16 cellular contexts compared by ENCODE assay signal in the genomic region with DNA sequence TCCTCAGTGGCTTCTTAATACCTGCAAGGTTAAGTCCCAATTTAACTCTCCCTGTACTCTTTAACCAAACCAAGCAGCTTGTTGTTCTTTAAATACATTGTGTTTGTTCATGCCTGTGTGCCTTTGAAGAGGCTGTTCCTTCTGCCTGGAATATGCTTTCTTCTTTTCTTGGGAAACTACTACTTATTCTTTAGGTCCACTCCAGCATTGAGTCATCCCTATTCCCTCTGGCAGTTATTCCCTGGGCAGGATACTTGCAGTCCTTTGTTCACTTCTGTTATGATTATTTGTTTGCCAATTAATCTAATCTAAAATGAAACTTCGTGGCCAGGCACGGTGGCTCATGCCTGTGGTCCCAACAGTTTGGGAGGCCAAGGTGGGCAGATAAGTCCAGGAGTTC.
DNase-seq lines count a peak whose midpoint lies in the region; TF ChIP-seq lines count a peak whose summit lies in the region.
"Had no signal": no experiment of that assay in that cellular context is flagged by ENCODE, and none has a peak within 500 bp of the region (broad histone marks: within the 10 kb centered on the region; RNA-seq: fewer than 3 reads in every experiment).

No MANE protein-coding gene starts in this region.

- H3K9me2 ChIP-seq in Karpas-422 (replicated peaks; ENCODE audit: insufficient read depth, low read length) (no peaks in the 10 kb centered on the region), neural cell (ENCODE audit: insufficient read depth, low read length) (no peaks in the 10 kb centered on the region)

- peaks cover 90% of the 10 kb centered on the region for H3K79me2 ChIP-seq in Karpas-422 (ENCODE audit: low read length)
- H3K79me2 ChIP-seq in neural cell (replicated peaks; ENCODE audit: insufficient read depth, low read length) = peaks cover 72% of the 10 kb centered on the region

- no peaks in the 10 kb centered on the region for H3K9me3 Mint-ChIP-seq in activated CD4-positive, alpha-beta memory T cell treated with anti-CD3 and anti-CD28 coated beads for 36 hours
- no peaks in the 10 kb centered on the region for H3K9me3 Mint-ChIP-seq in activated CD4-positive, alpha-beta memory T cell treated with anti-CD3 and anti-CD28 coated beads, Interleukin-2, amount 10 ng/mL, durations not matched to agents 7 days and 5 days
- H3K9me3 Mint-ChIP-seq in brain = no peaks in the 10 kb centered on the region
- H3K9me3 Mint-ChIP-seq: activated naive CD8-positive, alpha-beta T cell treated with anti-CD3 and anti-CD28 coated beads, Interleukin-2, amount 10 ng/mL, durations not matched to agents 7 days and 5 days had no signal

- peak overlapping the region; percentile 35; the same call in 1 of the 2 replicates for H3K27ac ChIP-seq in Karpas-422 (ENCODE audit: low read length)
- H3K27ac ChIP-seq in neural cell (ENCODE audit: low read length) = peak overlapping the region; percentile 36
- H3K27ac ChIP-seq: coronary artery, upper lobe of left lung had no signal

- no peak for TF ChIP-seq CTCF in brain (conservative IDR thresholded peaks at IDR 0.05)
- TF ChIP-seq CTCF in neural cell (IDR thresholded peaks at IDR 0.05; ENCODE audit: poor library complexity, severe bottlenecking) = no peak

- H3K36me3 ChIP-seq in Karpas-422 (ENCODE audit: insufficient read depth, low read length) = no peaks in the 10 kb centered on the region
- no peaks in the 10 kb centered on the region for H3K36me3 ChIP-seq in neural cell (ENCODE audit: insufficient read depth, low read length)
- H3K36me3 ChIP-seq: upper lobe of left lung had no signal

- H3K27me3 Mint-ChIP-seq in activated CD4-positive, alpha-beta memory T cell treated with anti-CD3 and anti-CD28 coated beads for 36 hours = no peaks in the 10 kb centered on the region
- no peaks in the 10 kb centered on the region for H3K27me3 Mint-ChIP-seq in activated CD4-positive, alpha-beta memory T cell treated with anti-CD3 and anti-CD28 coated beads, Interleukin-2, amount 10 ng/mL, durations not matched to agents 7 days and 5 days
- no peaks in the 10 kb centered on the region for H3K27me3 Mint-ChIP-seq in brain
- H3K27me3 Mint-ChIP-seq: activated naive CD8-positive, alpha-beta T cell treated with anti-CD3 and anti-CD28 coated beads, Interleukin-2, amount 10 ng/mL, durations not matched to agents 7 days and 5 days had no signal

- H3K4me3 Mint-ChIP-seq in activated CD4-positive, alpha-beta memory T cell treated with anti-CD3 and anti-CD28 coated beads for 36 hours = no peak overlapping the region
- H3K4me3 Mint-ChIP-seq in activated CD4-positive, alpha-beta memory T cell treated with anti-CD3 and anti-CD28 coated beads, Interleukin-2, amount 10 ng/mL, durations not matched to agents 7 days and 5 days = no peak overlapping the region
- H3K4me3 Mint-ChIP-seq in brain = peak overlapping the region in 1 of 5 experiments; percentile 8
- H3K4me3 Mint-ChIP-seq: activated naive CD8-positive, alpha-beta T cell treated with anti-CD3 and anti-CD28 coated beads, Interleukin-2, amount 10 ng/mL, durations not matched to agents 7 days and 5 days had no signal

- DNase-seq in activated CD4-positive, alpha-beta memory T cell treated with anti-CD3 and anti-CD28 coated beads for 36 hours = no peak
- DNase-seq in activated CD4-positive, alpha-beta memory T cell treated with anti-CD3 and anti-CD28 coated beads, Interleukin-2, amount 10 ng/mL, durations not matched to agents 7 days and 5 days = no peak
- DNase-seq in Karpas-422 = no peak
- DNase-seq in NCI-H2227 treated with DMSO at 0.1 percent for 48 hours (lab: John Stamatoyannopoulos, UW) = no peak
- DNase-seq in NCI-H1105 treated with DMSO at 0.1 percent for 48 hours (lab: John Stamatoyannopoulos, UW) = no peak
- no peak for DNase-seq in NOMO-1 treated with dmso at 0.1 percent for 144 hours (lab: John Stamatoyannopoulos, UW; ENCODE audit: unreplicated experiment)
- DNase-seq: ACHN; activated CD4-positive, alpha-beta T cell treated with anti-CD3 and anti-CD28 coated beads, Interleukin-2, amount 50 U/mL, for 4 hours; activated naive CD8-positive, alpha-beta T cell treated with anti-CD3 and anti-CD28 coated beads, Interleukin-2, amount 10 ng/mL, durations not matched to agents 7 days and 5 days; KG1; NCI-H187; NCI-H526 treated with DMSO at 0.1 percent for 48 hours; upper lobe of left lung had no signal

- H3K9me3 ChIP-seq in Karpas-422 (ENCODE audit: low read length) = no peaks in the 10 kb centered on the region
- H3K9me3 ChIP-seq in neural cell (ENCODE audit: low read length) = no peaks in the 10 kb centered on the region
- H3K9me3 ChIP-seq: upper lobe of left lung had no signal

- peaks cover 67% of the 10 kb centered on the region for H3K4me1 ChIP-seq in Karpas-422 (ENCODE audit: low read length)

- no peaks in the 10 kb centered on the region for H3K27me3 ChIP-seq in Karpas-422 (ENCODE audit: low read length)
- no peaks in the 10 kb centered on the region for H3K27me3 ChIP-seq in neural cell (ENCODE audit: insufficient read depth, low read depth, low read length)
- H3K27me3 ChIP-seq: upper lobe of left lung had no signal

- H2AFZ ChIP-seq in Karpas-422 (ENCODE audit: low read length) (no peak overlapping the region), neural cell (ENCODE audit: low read depth, low read length) (no peak overlapping the region)

- TF ChIP-seq RAD21 in neural cell (conservative IDR thresholded peaks at IDR 0.05) = no peak

- H3K4me3 ChIP-seq in Karpas-422 (ENCODE audit: low read length) (no peak overlapping the region), neural cell (ENCODE audit: low read length) (no peak overlapping the region)
- H3K4me3 ChIP-seq: coronary artery, upper lobe of left lung had no signal

- H4K20me1 ChIP-seq in Karpas-422 (ENCODE audit: insufficient read depth, low read depth, low read length) = no peaks in the 10 kb centered on the region
- no peaks in the 10 kb centered on the region for H4K20me1 ChIP-seq in neural cell (ENCODE audit: insufficient read depth)

- intact Hi-C loops in activated CD4-positive, alpha-beta memory T cell treated with anti-CD3 and anti-CD28 coated beads for 36 hours (cut with micrococcal nuclease) = no loop called here

- H3K36me3 Mint-ChIP-seq in activated CD4-positive, alpha-beta memory T cell treated with anti-CD3 and anti-CD28 coated beads for 36 hours = no peaks in the 10 kb centered on the region
- no peaks in the 10 kb centered on the region for H3K36me3 Mint-ChIP-seq in activated CD4-positive, alpha-beta memory T cell treated with anti-CD3 and anti-CD28 coated beads, Interleukin-2, amount 10 ng/mL, durations not matched to agents 7 days and 5 days (ENCODE audit: low read depth)
- H3K36me3 Mint-ChIP-seq in brain = peaks cover 8% of the 10 kb centered on the region

- H3K9ac ChIP-seq in Karpas-422 (ENCODE audit: low read length) = no peak overlapping the region
- H3K9ac ChIP-seq in neural cell (ENCODE audit: low read length) = no peak overlapping the region

- peaks cover 62% of the 10 kb centered on the region for H3K4me1 Mint-ChIP-seq in activated CD4-positive, alpha-beta memory T cell treated with anti-CD3 and anti-CD28 coated beads for 36 hours (ENCODE audit: low read depth)
- H3K4me1 Mint-ChIP-seq in activated CD4-positive, alpha-beta memory T cell treated with anti-CD3 and anti-CD28 coated beads, Interleukin-2, amount 10 ng/mL, durations not matched to agents 7 days and 5 days = peaks cover 47% of the 10 kb centered on the region
- peaks cover 76% of the 10 kb centered on the region for H3K4me1 Mint-ChIP-seq in brain

- H3K27ac Mint-ChIP-seq in activated CD4-positive, alpha-beta memory T cell treated with anti-CD3 and anti-CD28 coated beads for 36 hours = peak overlapping the region; percentile 44
- H3K27ac Mint-ChIP-seq in activated CD4-positive, alpha-beta memory T cell treated with anti-CD3 and anti-CD28 coated beads, Interleukin-2, amount 10 ng/mL, durations not matched to agents 7 days and 5 days = no peak overlapping the region
- peak overlapping the region; percentile 10 to 63 (median 36) for H3K27ac Mint-ChIP-seq in brain
- H3K27ac Mint-ChIP-seq: activated naive CD8-positive, alpha-beta T cell treated with anti-CD3 and anti-CD28 coated beads, Interleukin-2, amount 10 ng/mL, durations not matched to agents 7 days and 5 days had no signal

- TF ChIP-seq EP300 in neural cell (conservative IDR thresholded peaks at IDR 0.05; ENCODE audit: poor library complexity, severe bottlenecking) = no peak

- CTCF ChIA-PET in activated CD4-positive, alpha-beta memory T cell treated with anti-CD3 and anti-CD28 coated beads for 36 hours (lab: Charles Lee) = no interaction called here
- CTCF ChIA-PET in activated CD4-positive, alpha-beta memory T cell treated with anti-CD3 and anti-CD28 coated beads, Interleukin-2, amount 10 ng/mL, durations not matched to agents 7 days and 5 days (lab: Charles Lee) = no interaction called here

- H3F3A ChIP-seq in neural cell (ENCODE audit: insufficient read depth, low read length, poor library complexity, severe bottlenecking) = no peaks in the 10 kb centered on the region

- POLR2A ChIA-PET in activated CD4-positive, alpha-beta memory T cell treated with anti-CD3 and anti-CD28 coated beads for 36 hours (lab: Charles Lee) = no interaction called here
- POLR2A ChIA-PET in activated CD4-positive, alpha-beta memory T cell treated with anti-CD3 and anti-CD28 coated beads, Interleukin-2, amount 10 ng/mL, durations not matched to agents 7 days and 5 days (lab: Charles Lee) = no interaction called here

- H3K4me2 ChIP-seq in Karpas-422 (ENCODE audit: low read depth, low read length, poor library complexity, severe bottlenecking) (no peak overlapping the region), neural cell (ENCODE audit: low read length) (no peak overlapping the region)

TF ChIP-seq in neural cell, 6 proteins besides CTCF, POLR2A, EP300 and RAD21 (continues in another document):
- no peak for TF ChIP-seq EZH2 (IDR thresholded peaks at IDR 0.05; ENCODE audit: borderline replicate concordance, insufficient read depth, low read length, poor library complexity, severe bottlenecking)
